In the genomic region with DNA sequence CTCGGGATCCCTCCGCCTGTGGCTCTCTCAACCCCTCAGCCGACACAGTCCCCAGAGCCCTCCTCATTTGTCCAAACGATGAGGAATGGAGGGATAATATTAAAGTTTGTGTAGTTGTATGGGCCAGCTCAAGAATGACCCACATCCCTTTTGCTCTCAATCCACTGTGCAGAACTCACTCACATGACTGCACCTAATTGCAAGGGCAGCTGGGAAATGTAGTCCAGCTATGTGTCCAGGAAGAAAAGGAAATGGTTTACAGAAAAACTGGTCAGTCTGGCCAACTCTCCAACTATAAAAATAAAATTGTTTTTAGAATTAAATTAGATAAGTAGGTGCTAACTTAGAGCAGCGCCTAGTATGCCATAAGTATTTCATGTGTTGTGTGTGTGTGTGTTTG, we compare ENCODE assay signal across 19 cellular contexts.
"Had no signal": no experiment of that assay in that cellular context is flagged by ENCODE, and none has a peak within 500 bp of the region (broad histone marks: within the 10 kb centered on the region; RNA-seq: fewer than 3 reads in every experiment).

No MANE protein-coding gene starts in this region.

- H3K36me3 ChIP-seq: adrenal gland, neutrophil, sigmoid colon, stomach had no signal

- H3K9me3 ChIP-seq: neutrophil had no signal

- H3K4me3 Mint-ChIP-seq: activated B cell treated with CpG ODN at 0.5 μM for 24 hours; activated CD4-positive, alpha-beta memory T cell treated with anti-CD3 and anti-CD28 coated beads for 36 hours; activated T-helper 1 cell treated with anti-CD3 and anti-CD28 coated beads, Interleukin-12 subunit alpha, Interleukin-12 subunit beta, Interleukin-2, Interleukin-4 antibody, amounts not matched to agents 30 ng/mL and 10 ng/mL and 1 ng/mL, durations not matched to agents 14 hours and 24 hours and 36 hours; naive thymus-derived CD4-positive, alpha-beta T cell; stimulated activated effector memory CD8-positive, alpha-beta T cell treated with anti-CD3 and anti-CD28 coated beads, Interleukin-12 subunit alpha, Interleukin-12 subunit beta, amount 100 ng/mL, for 72 hours had no signal

- H3K9me3 Mint-ChIP-seq: activated T-helper 1 cell treated with anti-CD3 and anti-CD28 coated beads, Interleukin-12 subunit alpha, Interleukin-12 subunit beta, Interleukin-2, Interleukin-4 antibody, amounts not matched to agents 30 ng/mL and 10 ng/mL and 1 ng/mL, durations not matched to agents 14 hours and 24 hours and 36 hours; stimulated activated effector memory CD8-positive, alpha-beta T cell treated with anti-CD3 and anti-CD28 coated beads, Interleukin-12 subunit alpha, Interleukin-12 subunit beta, amount 100 ng/mL, for 72 hours had no signal

- H3K4me1 Mint-ChIP-seq: activated B cell treated with CpG ODN at 0.5 μM for 24 hours; stimulated activated effector memory CD8-positive, alpha-beta T cell treated with anti-CD3 and anti-CD28 coated beads, Interleukin-12 subunit alpha, Interleukin-12 subunit beta, amount 100 ng/mL, for 72 hours had no signal

- ATAC-seq: activated naive CD4-positive, alpha-beta T cell treated with anti-CD3 and anti-CD28 coated beads, Interleukin-2, amount 50 U/mL, for 72 hours; naive thymus-derived CD4-positive, alpha-beta T cell; stimulated activated effector memory CD8-positive, alpha-beta T cell treated with anti-CD3 and anti-CD28 coated beads, Interleukin-12 subunit alpha, Interleukin-12 subunit beta, amount 100 ng/mL, for 72 hours had no signal

- FAIRE-seq: bronchial epithelial cell had no signal

- H3K4me3 ChIP-seq: adrenal gland, sigmoid colon, stomach had no signal

- H3K27ac Mint-ChIP-seq: activated B cell treated with CpG ODN at 0.5 μM for 24 hours; activated CD4-positive, alpha-beta memory T cell treated with anti-CD3 and anti-CD28 coated beads for 36 hours; activated naive CD4-positive, alpha-beta T cell treated with anti-CD3 and anti-CD28 coated beads, Interleukin-2, amount 50 U/mL, for 72 hours; activated T-helper 1 cell treated with anti-CD3 and anti-CD28 coated beads, Interleukin-12 subunit alpha, Interleukin-12 subunit beta, Interleukin-2, Interleukin-4 antibody, amounts not matched to agents 30 ng/mL and 10 ng/mL and 1 ng/mL, durations not matched to agents 14 hours and 24 hours and 36 hours; naive thymus-derived CD4-positive, alpha-beta T cell; stimulated activated effector memory CD8-positive, alpha-beta T cell treated with anti-CD3 and anti-CD28 coated beads, Interleukin-12 subunit alpha, Interleukin-12 subunit beta, amount 100 ng/mL, for 72 hours had no signal

- DNase-seq: activated B cell treated with CpG ODN at 0.5 μM for 24 hours; activated CD4-positive, alpha-beta memory T cell treated with anti-CD3 and anti-CD28 coated beads for 36 hours; activated CD4-positive, alpha-beta T cell treated with anti-CD3 and anti-CD28 coated beads for 4 hours; activated gamma-delta T cell treated with Interleukin-2 at 50 U/mL for 16 hours; activated T-cell treated with anti-CD3 and anti-CD28 coated beads for 4 hours; adrenal gland; cerebellar nuclear complex; cortex of kidney; mesendoderm; naive thymus-derived CD4-positive, alpha-beta T cell; sigmoid colon; stimulated activated CD4-positive, alpha-beta T cell treated with anti-CD3 and anti-CD28 coated beads, Interleukin-4, amount 100 ng/mL, for 24 hours; stomach; trophoblast cell had no signal

- H3K36me3 Mint-ChIP-seq: stimulated activated effector memory CD8-positive, alpha-beta T cell treated with anti-CD3 and anti-CD28 coated beads, Interleukin-12 subunit alpha, Interleukin-12 subunit beta, amount 100 ng/mL, for 72 hours had no signal

- H3K4me1 ChIP-seq: adrenal gland, sigmoid colon, stomach had no signal

- H3K27ac ChIP-seq: adrenal gland, neutrophil, sigmoid colon, stomach had no signal

- H3K27me3 ChIP-seq: sigmoid colon had no signal
